Comparison of ENCODE assay signal across 1 cellular context in genomic region chr10:129911451-129912160, GRCh38.
TF ChIP-seq lines count a peak whose summit lies in the region.

No MANE protein-coding gene starts in this region.

TF ChIP-seq in H1, 55 proteins besides CTCF, POLR2A, EP300 and RAD21 (continued from another document):
- TF ChIP-seq CHD7 (IDR thresholded peaks at IDR 0.05; ENCODE audit: insufficient replicate concordance, low read length) (no peak), TBP (IDR thresholded peaks at IDR 0.05; ENCODE audit: low read depth, low read length) (no peak)
